Comparison of ENCODE assay signal across 15 cellular contexts in the genomic region with DNA sequence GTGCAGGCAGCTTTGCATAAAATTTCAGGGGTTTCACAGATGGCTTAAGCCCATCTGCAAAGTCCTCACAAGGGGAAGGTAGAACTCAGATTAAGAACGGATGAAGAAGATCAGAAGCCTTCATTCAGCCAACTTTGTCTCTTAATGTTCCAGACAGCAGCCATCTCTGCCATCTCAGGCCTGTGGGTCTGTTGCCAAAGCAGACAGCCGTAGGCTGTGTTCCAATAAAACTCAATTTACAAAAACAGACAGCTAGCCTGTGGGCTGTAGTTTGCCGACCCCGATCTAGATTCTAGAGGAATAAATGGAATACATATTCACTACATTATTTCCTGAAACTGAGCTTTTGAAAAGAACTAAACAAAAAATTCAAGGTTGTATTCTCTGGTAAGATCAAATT. TPM values are rescaled to one million over a fixed set of nuclear protein-coding genes. Genes with fewer than 3 reads are reported as not detected.
DNase-seq lines count a peak whose midpoint lies in the region; ATAC-seq and TF ChIP-seq lines count a peak whose summit lies in the region.
"Had no signal": no experiment of that assay in that cellular context is flagged by ENCODE, and none has a peak within 500 bp of the region (broad histone marks: within the 10 kb centered on the region; RNA-seq: fewer than 3 reads in every experiment).

No MANE protein-coding gene starts in this region.

- H3K79me2 ChIP-seq in OCI-LY1 (ENCODE audit: insufficient read depth, low read length): peaks cover 71% of the 10 kb centered on the region

- H3K4me3 ChIP-seq in right atrium auricular region (no peak overlapping the region), OCI-LY1 (ENCODE audit: low read depth, low read length, poor library complexity, severe bottlenecking) (no peak overlapping the region)
- H3K4me3 ChIP-seq: BLaER1, SK-N-MC had no signal

- H3K9me3 Mint-ChIP-seq in glutamatergic neuron (ENCODE audit: unreplicated experiment) (peaks cover 11% of the 10 kb centered on the region), type B pancreatic cell (no peaks in the 10 kb centered on the region)
- H3K9me3 Mint-ChIP-seq: CD8-positive, alpha-beta memory T cell had no signal

- no peaks in the 10 kb centered on the region for H3K9me2 ChIP-seq in OCI-LY1 (ENCODE audit: low read depth, low read length)

- H3F3A ChIP-seq in OCI-LY1 (ENCODE audit: insufficient read depth, low read length): no peaks in the 10 kb centered on the region

- H3K4me1 ChIP-seq in right atrium auricular region (peaks cover 0 to 54% of the 10 kb centered on the region in 2 donors), OCI-LY1 (ENCODE audit: insufficient read depth, low read length, severe bottlenecking) (peaks cover 42% of the 10 kb centered on the region)

- ATAC-seq in GM21619 (IDR thresholded peaks at IDR 0.05; ENCODE audit: unreplicated experiment): no peak
- ATAC-seq: HepG2 had no signal

- TF ChIP-seq CTCF in right atrium auricular region (IDR thresholded peaks at IDR 0.05) (no peak), OCI-LY1 (IDR thresholded peaks at IDR 0.05; ENCODE audit: low read length) (no peak), glutamatergic neuron (IDR thresholded peaks at IDR 0.05; ENCODE audit: partially characterized antibody, unreplicated experiment) (no peak), type B pancreatic cell (conservative IDR thresholded peaks at IDR 0.05) (no peak)

- peaks cover 45% of the 10 kb centered on the region for H3K4me1 Mint-ChIP-seq in glutamatergic neuron (ENCODE audit: low read depth, unreplicated experiment)
- H3K4me1 Mint-ChIP-seq in type B pancreatic cell (ENCODE audit: unreplicated experiment): peaks cover 51% of the 10 kb centered on the region

- intact Hi-C loops in cardiac septum (cut with DNase I): no loop called here

- H3K4me3 Mint-ChIP-seq in glutamatergic neuron (ENCODE audit: unreplicated experiment): peak overlapping the region; percentile 35
- H3K4me3 Mint-ChIP-seq in type B pancreatic cell: peak overlapping the region; percentile 39

- H2AFZ ChIP-seq in OCI-LY1 (ENCODE audit: low read length): no peak overlapping the region

- H4K20me1 ChIP-seq in OCI-LY1 (ENCODE audit: insufficient read depth, low read length): no peaks in the 10 kb centered on the region

- no peaks in the 10 kb centered on the region for H3K9me3 ChIP-seq in right atrium auricular region
- H3K9me3 ChIP-seq in OCI-LY1 (ENCODE audit: low read length): no peaks in the 10 kb centered on the region
- H3K9me3 ChIP-seq: BLaER1 had no signal

- H3K27me3 Mint-ChIP-seq in glutamatergic neuron (ENCODE audit: unreplicated experiment): peaks cover 17% of the 10 kb centered on the region
- H3K27me3 Mint-ChIP-seq in type B pancreatic cell: no peaks in the 10 kb centered on the region
- H3K27me3 Mint-ChIP-seq: CD8-positive, alpha-beta memory T cell had no signal

- H3K27ac Mint-ChIP-seq in glutamatergic neuron (ENCODE audit: unreplicated experiment): no peak overlapping the region
- no peak overlapping the region for H3K27ac Mint-ChIP-seq in type B pancreatic cell
- H3K27ac Mint-ChIP-seq: CD8-positive, alpha-beta memory T cell had no signal

- no peaks in the 10 kb centered on the region for H3K27me3 ChIP-seq in right atrium auricular region
- no peaks in the 10 kb centered on the region for H3K27me3 ChIP-seq in OCI-LY1 (ENCODE audit: insufficient read depth, low read length)
- H3K27me3 ChIP-seq: BLaER1 had no signal

- H3K36me3 ChIP-seq in right atrium auricular region: no peaks in the 10 kb centered on the region
- peaks cover 17% of the 10 kb centered on the region; the same call in 1 of the 2 replicates for H3K36me3 ChIP-seq in OCI-LY1 (ENCODE audit: insufficient read depth, low read length)

- DNase-seq in right atrium auricular region (ENCODE audit: low spot score) (no peak), cardiac septum (ENCODE audit: low spot score) (no peak), glutamatergic neuron (no peak), type B pancreatic cell (ENCODE audit: extremely low spot score, unreplicated experiment) (no peak), NCI-H69 (lab: John Stamatoyannopoulos, UW) (no peak)
- DNase-seq in activated CD4-positive, alpha-beta T cell treated with anti-CD3 and anti-CD28 coated beads for 48 hours: no peak
- DNase-seq: CD8-positive, alpha-beta memory T cell; NCI-H1417; NCI-H2029 treated with DMSO at 0.1 percent for 48 hours; NCI-H510A treated with DMSO at 0.1 percent for 48 hours had no signal

- H3K36me3 Mint-ChIP-seq in glutamatergic neuron (ENCODE audit: unreplicated experiment) (peaks cover 4% of the 10 kb centered on the region), type B pancreatic cell (peaks cover 5% of the 10 kb centered on the region)

- H3K4me2 ChIP-seq in OCI-LY1 (ENCODE audit: low read length): peak overlapping the region; percentile 7; the same call in 1 of the 2 replicates
- H3K4me2 ChIP-seq: BLaER1 had no signal

- H3K9ac ChIP-seq in OCI-LY1 (ENCODE audit: low read length): no peak overlapping the region
- H3K9ac ChIP-seq: BLaER1 had no signal

- H3K27ac ChIP-seq in right atrium auricular region (peak overlapping the region; percentile 20 to 94), OCI-LY1 (ENCODE audit: low read depth, low read length, poor library complexity, severe bottlenecking) (peak overlapping the region; percentile 26)
- H3K27ac ChIP-seq: BLaER1, SK-N-MC had no signal

RNA-seq across cellular contexts. Expression of gene DCUN1D2, which starts 3.8 kb away (rescaled TPM):
- total RNA-seq in right atrium auricular region (10 to 100 TPM; 45.3 to 65.5 TPM), cardiac septum (134 TPM), glutamatergic neuron (ENCODE audit: unreplicated experiment) (97.7 TPM), type B pancreatic cell (ENCODE audit: low replicate concordance) (17.2 and 29.2 TPM in 2 replicates)

RNA-seq across cellular contexts. Expression of gene ADPRHL1, which starts 33.4 kb away (rescaled TPM):
- 100 to 1,000 TPM; 222 to 329 TPM for total RNA-seq in right atrium auricular region
- 480 TPM for total RNA-seq in cardiac septum
- 20.7 TPM for total RNA-seq in glutamatergic neuron (ENCODE audit: unreplicated experiment)
- 2.5 and 4.1 TPM in 2 replicates for total RNA-seq in type B pancreatic cell (ENCODE audit: low replicate concordance)

Comparison
In these comparisons a context has a peak if more than half of its experiments do, and no peak if none do; other contexts are left out.
1. RNA of gene ADPRHL1, which starts 33.4 kb away (total RNA-seq): 480 TPM in cardiac septum (single experiment) and 222 to 329 TPM in right atrium auricular region; 20.7 TPM in glutamatergic neuron (single experiment) and 2.5 to 4.1 TPM in type B pancreatic cell; every median in the first group is over 10 times any median in the second.